ENCODE assay signal across 28 cellular contexts in genomic region chr6:122043421-122043820, GRCh38.
DNase-seq lines count a peak whose midpoint lies in the region; ATAC-seq, FAIRE-seq and TF ChIP-seq lines count a peak whose summit lies in the region.
"Had no signal": no experiment of that assay in that cellular context is flagged by ENCODE, and none has a peak within 500 bp of the region (broad histone marks: within the 10 kb centered on the region; RNA-seq: fewer than 3 reads in every experiment).

No MANE protein-coding gene starts in this region.

- H3K27me3 ChIP-seq in muscle layer of duodenum (ENCODE audit: low read depth, low read length): no peaks in the 10 kb centered on the region
- no peaks in the 10 kb centered on the region for H3K27me3 ChIP-seq in pancreas
- H3K27me3 ChIP-seq: BLaER1 treated with 17β-estradiol and CSF1 and Interleukin-3, amounts not matched to agents 10 nM and 100 nM; Peyer's patch; SJSA1 had no signal

- peaks cover 0 to 4% of the 10 kb centered on the region in 2 donors for H3K4me1 ChIP-seq in muscle layer of duodenum (ENCODE audit: control insufficient read depth in 1 of 2, insufficient read depth in 2 of 2, low read length in 2 of 2)
- H3K4me1 ChIP-seq in pancreas: no peaks in the 10 kb centered on the region
- H3K4me1 ChIP-seq: lower lobe of right lung, Peyer's patch, SJSA1 had no signal

- no peaks in the 10 kb centered on the region for H3K27me3 Mint-ChIP-seq in brain
- H3K27me3 Mint-ChIP-seq in activated T-helper 1 cell treated with anti-CD3 and anti-CD28 coated beads, Interleukin-12 subunit alpha, Interleukin-12 subunit beta, Interleukin-2, Interleukin-4 antibody, amounts not matched to agents 30 ng/mL and 10 ng/mL and 1 ng/mL, durations not matched to agents 14 hours and 24 hours and 36 hours (ENCODE audit: insufficient read depth): no peaks in the 10 kb centered on the region

- peaks cover 24% of the 10 kb centered on the region for H3K4me1 Mint-ChIP-seq in brain
- peaks cover 8% of the 10 kb centered on the region for H3K4me1 Mint-ChIP-seq in activated T-helper 1 cell treated with anti-CD3 and anti-CD28 coated beads, Interleukin-12 subunit alpha, Interleukin-12 subunit beta, Interleukin-2, Interleukin-4 antibody, amounts not matched to agents 30 ng/mL and 10 ng/mL and 1 ng/mL, durations not matched to agents 14 hours and 24 hours and 36 hours (ENCODE audit: low read depth)

- H3K36me3 Mint-ChIP-seq in brain: no peaks in the 10 kb centered on the region
- H3K36me3 Mint-ChIP-seq in activated T-helper 1 cell treated with anti-CD3 and anti-CD28 coated beads, Interleukin-12 subunit alpha, Interleukin-12 subunit beta, Interleukin-2, Interleukin-4 antibody, amounts not matched to agents 30 ng/mL and 10 ng/mL and 1 ng/mL, durations not matched to agents 14 hours and 24 hours and 36 hours (ENCODE audit: low read depth): no peaks in the 10 kb centered on the region

- H3K36me3 ChIP-seq in muscle layer of duodenum (ENCODE audit: control insufficient read depth in 1 of 2, insufficient read depth in 2 of 2, low read length in 2 of 2): no peaks in the 10 kb centered on the region
- H3K36me3 ChIP-seq in pancreas: no peaks in the 10 kb centered on the region
- H3K36me3 ChIP-seq: BLaER1 treated with 17β-estradiol and CSF1 and Interleukin-3, amounts not matched to agents 10 nM and 100 nM; lower lobe of right lung; Peyer's patch; SJSA1 had no signal

- peaks cover 0 to 3% (median 0%) of the 10 kb centered on the region in 5 experiments for H3K9me3 Mint-ChIP-seq in brain
- H3K9me3 Mint-ChIP-seq in activated T-helper 1 cell treated with anti-CD3 and anti-CD28 coated beads, Interleukin-12 subunit alpha, Interleukin-12 subunit beta, Interleukin-2, Interleukin-4 antibody, amounts not matched to agents 30 ng/mL and 10 ng/mL and 1 ng/mL, durations not matched to agents 14 hours and 24 hours and 36 hours: no peaks in the 10 kb centered on the region
- H3K9me3 Mint-ChIP-seq: activated T-cell treated with anti-CD3 and anti-CD28 coated beads, Interleukin-2, amount 50 U/mL, for 24 hours; T-helper 1 cell treated with Interleukin-12 subunit alpha and Interleukin-12 subunit beta and Interleukin-4 antibody, amounts not matched to agents 30 μg/mL and 1 μg/mL, for 36 hours had no signal

- no peaks in the 10 kb centered on the region for H3K9me3 ChIP-seq in muscle layer of duodenum (ENCODE audit: control insufficient read depth in 1 of 2, low read length in 2 of 2)
- H3K9me3 ChIP-seq in pancreas: no peaks in the 10 kb centered on the region
- H3K9me3 ChIP-seq: BLaER1 treated with 17β-estradiol and CSF1 and Interleukin-3, amounts not matched to agents 10 nM and 100 nM; lower lobe of right lung; Peyer's patch; SJSA1 had no signal

- peak; percentile 26 for ATAC-seq in left ventricle myocardium superior
- no peak for ATAC-seq in Right ventricle myocardium inferior
- no peak for ATAC-seq in pancreas
- ATAC-seq: lower lobe of right lung had no signal

- FAIRE-seq in pancreas (lab: Jason Lieb, UNC): no peak
- FAIRE-seq: endothelial cell of umbilical vein, frontal cortex, GM12878 had no signal

- DNase-seq in left ventricle myocardium superior (no peak), Right ventricle myocardium inferior (ENCODE audit: missing footprints) (no peak), mucosa of gallbladder (ENCODE audit: low spot score) (no peak), DMS79 treated with DMSO at 0.1 percent for 48 hours (lab: John Stamatoyannopoulos, UW) (no peak), pancreas (no peak)
- DNase-seq in activated T-helper 1 cell treated with anti-CD3 and anti-CD28 coated beads, Interleukin-12 subunit alpha, Interleukin-12 subunit beta, Interleukin-2, Interleukin-4 antibody, amounts not matched to agents 30 ng/mL and 10 ng/mL and 1 ng/mL, durations not matched to agents 14 hours and 24 hours and 36 hours (ENCODE audit: low spot score): no peak
- DNase-seq: ACHN; activated CD8-positive, alpha-beta memory T cell treated with anti-CD3 and anti-CD28 coated beads for 24 hours; activated naive CD4-positive, alpha-beta T cell treated with Interleukin-2 at 50 U/mL for 16 hours; activated T-cell treated with anti-CD3 and anti-CD28 coated beads, Interleukin-2, amount 50 U/mL, for 24 hours; aorta; COR-L47; DND-41; islet precursor cell; lower lobe of right lung; NCI-H146; NCI-H2171 treated with DMSO at 0.1 percent for 48 hours; NCI-H524; Peyer's patch; psoas muscle had no signal

- intact Hi-C loops in left ventricle myocardium superior (cut with micrococcal nuclease) (no loop called here), Right ventricle myocardium inferior (cut with DNase I) (no loop called here), pancreas (cut with DNase I) (no loop called here)
- intact Hi-C loops in activated T-helper 1 cell treated with anti-CD3 and anti-CD28 coated beads, Interleukin-12 subunit alpha, Interleukin-12 subunit beta, Interleukin-2, Interleukin-4 antibody, amounts not matched to agents 30 ng/mL and 10 ng/mL and 1 ng/mL, durations not matched to agents 14 hours and 24 hours and 36 hours (cut with micrococcal nuclease): no loop called here

- WGBS in pancreas, 2 donors: 73 to 76% methylated on average over 3 of the region's 3 CpGs

- H3K4me3 ChIP-seq in muscle layer of duodenum (ENCODE audit: low read depth in 1 of 2, low read length in 2 of 2) (no peak overlapping the region), pancreas (no peak overlapping the region)
- H3K4me3 ChIP-seq: BLaER1 treated with 17β-estradiol and CSF1 and Interleukin-3, amounts not matched to agents 10 nM and 100 nM; GM12878; lower lobe of right lung; Peyer's patch; psoas muscle; SJSA1 had no signal

- TF ChIP-seq CTCF in brain (conservative IDR thresholded peaks at IDR 0.05): no peak
- TF ChIP-seq CTCF in pancreas (IDR thresholded peaks at IDR 0.05): no peak

- H3K4me3 Mint-ChIP-seq in brain: no peak overlapping the region
- no peak overlapping the region for H3K4me3 Mint-ChIP-seq in activated T-helper 1 cell treated with anti-CD3 and anti-CD28 coated beads, Interleukin-12 subunit alpha, Interleukin-12 subunit beta, Interleukin-2, Interleukin-4 antibody, amounts not matched to agents 30 ng/mL and 10 ng/mL and 1 ng/mL, durations not matched to agents 14 hours and 24 hours and 36 hours
- H3K4me3 Mint-ChIP-seq: activated T-cell treated with anti-CD3 and anti-CD28 coated beads, Interleukin-2, amount 50 U/mL, for 24 hours; T-helper 1 cell treated with Interleukin-12 subunit alpha and Interleukin-12 subunit beta and Interleukin-4 antibody, amounts not matched to agents 30 μg/mL and 1 μg/mL, for 36 hours had no signal

- H3K27ac ChIP-seq in muscle layer of duodenum (ENCODE audit: low read length): peak overlapping the region; percentile 22
- H3K27ac ChIP-seq in pancreas: no peak overlapping the region
- H3K27ac ChIP-seq: BLaER1 treated with 17β-estradiol and CSF1 and Interleukin-3, amounts not matched to agents 10 nM and 100 nM; lower lobe of right lung; Peyer's patch; psoas muscle; SJSA1 had no signal

- H3K27ac Mint-ChIP-seq in brain: peak overlapping the region in 3 of 5 experiments; percentile 48 to 83 (median 65)
- H3K27ac Mint-ChIP-seq in activated T-helper 1 cell treated with anti-CD3 and anti-CD28 coated beads, Interleukin-12 subunit alpha, Interleukin-12 subunit beta, Interleukin-2, Interleukin-4 antibody, amounts not matched to agents 30 ng/mL and 10 ng/mL and 1 ng/mL, durations not matched to agents 14 hours and 24 hours and 36 hours: no peak overlapping the region
- H3K27ac Mint-ChIP-seq: activated T-cell treated with anti-CD3 and anti-CD28 coated beads, Interleukin-2, amount 50 U/mL, for 24 hours; T-helper 1 cell treated with Interleukin-12 subunit alpha and Interleukin-12 subunit beta and Interleukin-4 antibody, amounts not matched to agents 30 μg/mL and 1 μg/mL, for 36 hours had no signal
